ENCODE assay signal across 3 cellular contexts in the genomic region with DNA sequence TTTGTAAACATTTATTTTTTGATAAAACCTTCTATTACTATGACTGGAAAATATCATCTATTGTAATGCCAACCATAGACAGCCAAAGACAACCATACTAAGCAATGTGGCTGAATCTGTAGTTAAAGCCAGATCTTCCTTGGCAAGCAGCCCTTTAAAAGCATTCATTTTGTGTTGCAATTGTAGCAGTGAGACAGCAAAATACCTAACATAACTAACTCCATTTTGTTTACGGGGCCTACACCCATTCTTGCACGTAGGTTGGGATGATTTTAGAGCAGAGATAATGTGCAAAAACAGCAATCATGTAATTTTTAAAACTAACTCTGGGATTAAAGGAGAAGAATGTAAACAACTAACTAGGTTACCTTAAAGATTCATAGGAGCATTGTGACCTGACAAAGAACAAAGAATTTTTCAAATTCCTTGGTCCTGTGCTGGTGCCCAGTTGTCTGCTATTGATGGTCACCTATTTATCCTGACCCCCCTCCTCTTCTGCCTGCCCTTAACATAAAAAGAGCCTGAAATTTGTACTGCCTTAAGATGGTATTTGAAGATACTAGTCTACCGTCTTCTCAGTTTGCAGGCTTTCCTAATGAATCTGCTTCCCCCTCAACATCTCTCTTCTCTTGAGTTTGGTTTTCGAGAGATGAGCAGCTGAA.
A peak's percentile ranks its signal among the peaks of the same experiment; 100 is the strongest.
TF ChIP-seq lines count a peak whose summit lies in the region.

No MANE protein-coding gene starts in this region.

TF ChIP-seq in A549, 52 proteins besides CTCF, POLR2A, EP300 and RAD21:
- TF ChIP-seq, protein P1, sequence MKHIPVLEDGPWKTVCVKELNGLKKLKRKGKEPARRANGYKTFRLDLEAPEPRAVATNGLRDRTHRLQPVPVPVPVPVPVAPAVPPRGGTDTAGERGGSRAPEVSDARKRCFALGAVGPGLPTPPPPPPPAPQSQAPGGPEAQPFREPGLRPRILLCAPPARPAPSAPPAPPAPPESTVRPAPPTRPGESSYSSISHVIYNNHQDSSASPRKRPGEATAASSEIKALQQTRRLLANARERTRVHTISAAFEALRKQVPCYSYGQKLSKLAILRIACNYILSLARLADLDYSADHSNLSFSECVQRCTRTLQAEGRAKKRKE (CRISPR knock-in tag; IDR thresholded peaks at IDR 0.05; ENCODE audit: low read depth): peak; percentile 81; the same call in 1 of the 2 replicates
- TF ChIP-seq HEYL (CRISPR knock-in tag; IDR thresholded peaks at IDR 0.05) (peak; percentile 82), ESRRA (IDR thresholded peaks at IDR 0.05; ENCODE audit: borderline replicate concordance, low read length) (no peak), RARB (CRISPR knock-in tag; IDR thresholded peaks at IDR 0.05) (no peak), TP53 (CRISPR knock-in tag; IDR thresholded peaks at IDR 0.05) (peak; percentile 46; the same call in 1 of the 2 replicates), ZSCAN20 (CRISPR knock-in tag; IDR thresholded peaks at IDR 0.05) (peak; percentile 73; the same call in 1 of the 2 replicates), HOXB5 (CRISPR knock-in tag; IDR thresholded peaks at IDR 0.05) (peak; percentile 67; the same call in 1 of the 2 replicates), CBX2 (IDR thresholded peaks at IDR 0.05; ENCODE audit: borderline replicate concordance, low read depth) (no peak), HOXB13 (CRISPR knock-in tag; IDR thresholded peaks at IDR 0.05; ENCODE audit: low read depth) (peak; percentile 90; the same call in 1 of the 2 replicates), ZNF302 (CRISPR knock-in tag; IDR thresholded peaks at IDR 0.05) (peak; percentile 84; the same call in 1 of the 2 replicates), HOXA7 (CRISPR knock-in tag; IDR thresholded peaks at IDR 0.05) (peak; percentile 73; the same call in 1 of the 2 replicates)
TF ChIP-seq in A549: peak in this region for 8.

TF ChIP-seq in GM23338, 12 proteins besides CTCF, POLR2A, EP300 and RAD21 (continues in another document):
- TF ChIP-seq JUNB (IDR thresholded peaks at IDR 0.05; ENCODE audit: unreplicated experiment) (no peak), NANOG (IDR thresholded peaks at IDR 0.05; ENCODE audit: borderline replicate concordance) (no peak), STAT1 (IDR thresholded peaks at IDR 0.05; ENCODE audit: unreplicated experiment) (no peak), ZNF114 (CRISPR knock-in tag; IDR thresholded peaks at IDR 0.05) (no peak), EZH2 (IDR thresholded peaks at IDR 0.05; ENCODE audit: low read depth, unreplicated experiment) (no peak)
- TF ChIP-seq, protein P2, sequence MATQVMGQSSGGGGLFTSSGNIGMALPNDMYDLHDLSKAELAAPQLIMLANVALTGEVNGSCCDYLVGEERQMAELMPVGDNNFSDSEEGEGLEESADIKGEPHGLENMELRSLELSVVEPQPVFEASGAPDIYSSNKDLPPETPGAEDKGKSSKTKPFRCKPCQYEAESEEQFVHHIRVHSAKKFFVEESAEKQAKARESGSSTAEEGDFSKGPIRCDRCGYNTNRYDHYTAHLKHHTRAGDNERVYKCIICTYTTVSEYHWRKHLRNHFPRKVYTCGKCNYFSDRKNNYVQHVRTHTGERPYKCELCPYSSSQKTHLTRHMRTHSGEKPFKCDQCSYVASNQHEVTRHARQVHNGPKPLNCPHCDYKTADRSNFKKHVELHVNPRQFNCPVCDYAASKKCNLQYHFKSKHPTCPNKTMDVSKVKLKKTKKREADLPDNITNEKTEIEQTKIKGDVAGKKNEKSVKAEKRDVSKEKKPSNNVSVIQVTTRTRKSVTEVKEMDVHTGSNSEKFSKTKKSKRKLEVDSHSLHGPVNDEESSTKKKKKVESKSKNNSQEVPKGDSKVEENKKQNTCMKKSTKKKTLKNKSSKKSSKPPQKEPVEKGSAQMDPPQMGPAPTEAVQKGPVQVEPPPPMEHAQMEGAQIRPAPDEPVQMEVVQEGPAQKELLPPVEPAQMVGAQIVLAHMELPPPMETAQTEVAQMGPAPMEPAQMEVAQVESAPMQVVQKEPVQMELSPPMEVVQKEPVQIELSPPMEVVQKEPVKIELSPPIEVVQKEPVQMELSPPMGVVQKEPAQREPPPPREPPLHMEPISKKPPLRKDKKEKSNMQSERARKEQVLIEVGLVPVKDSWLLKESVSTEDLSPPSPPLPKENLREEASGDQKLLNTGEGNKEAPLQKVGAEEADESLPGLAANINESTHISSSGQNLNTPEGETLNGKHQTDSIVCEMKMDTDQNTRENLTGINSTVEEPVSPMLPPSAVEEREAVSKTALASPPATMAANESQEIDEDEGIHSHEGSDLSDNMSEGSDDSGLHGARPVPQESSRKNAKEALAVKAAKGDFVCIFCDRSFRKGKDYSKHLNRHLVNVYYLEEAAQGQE (IDR thresholded peaks at IDR 0.05; ENCODE audit: unreplicated experiment): no peak
- TF ChIP-seq, protein P3, sequence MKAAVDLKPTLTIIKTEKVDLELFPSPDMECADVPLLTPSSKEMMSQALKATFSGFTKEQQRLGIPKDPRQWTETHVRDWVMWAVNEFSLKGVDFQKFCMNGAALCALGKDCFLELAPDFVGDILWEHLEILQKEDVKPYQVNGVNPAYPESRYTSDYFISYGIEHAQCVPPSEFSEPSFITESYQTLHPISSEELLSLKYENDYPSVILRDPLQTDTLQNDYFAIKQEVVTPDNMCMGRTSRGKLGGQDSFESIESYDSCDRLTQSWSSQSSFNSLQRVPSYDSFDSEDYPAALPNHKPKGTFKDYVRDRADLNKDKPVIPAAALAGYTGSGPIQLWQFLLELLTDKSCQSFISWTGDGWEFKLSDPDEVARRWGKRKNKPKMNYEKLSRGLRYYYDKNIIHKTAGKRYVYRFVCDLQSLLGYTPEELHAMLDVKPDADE (IDR thresholded peaks at IDR 0.05): no peak

TF ChIP-seq in H1, 55 proteins besides CTCF, POLR2A, EP300 and RAD21:
- no peak for TF ChIP-seq KDM4A (IDR thresholded peaks at IDR 0.05; ENCODE audit: low read depth, low read length, severe bottlenecking)
- TF ChIP-seq YY1 (IDR thresholded peaks at IDR 0.05; ENCODE audit: low read depth, low read length): peak; percentile 57; the same call in 1 of the 2 replicates
- TF ChIP-seq, protein P4, sequence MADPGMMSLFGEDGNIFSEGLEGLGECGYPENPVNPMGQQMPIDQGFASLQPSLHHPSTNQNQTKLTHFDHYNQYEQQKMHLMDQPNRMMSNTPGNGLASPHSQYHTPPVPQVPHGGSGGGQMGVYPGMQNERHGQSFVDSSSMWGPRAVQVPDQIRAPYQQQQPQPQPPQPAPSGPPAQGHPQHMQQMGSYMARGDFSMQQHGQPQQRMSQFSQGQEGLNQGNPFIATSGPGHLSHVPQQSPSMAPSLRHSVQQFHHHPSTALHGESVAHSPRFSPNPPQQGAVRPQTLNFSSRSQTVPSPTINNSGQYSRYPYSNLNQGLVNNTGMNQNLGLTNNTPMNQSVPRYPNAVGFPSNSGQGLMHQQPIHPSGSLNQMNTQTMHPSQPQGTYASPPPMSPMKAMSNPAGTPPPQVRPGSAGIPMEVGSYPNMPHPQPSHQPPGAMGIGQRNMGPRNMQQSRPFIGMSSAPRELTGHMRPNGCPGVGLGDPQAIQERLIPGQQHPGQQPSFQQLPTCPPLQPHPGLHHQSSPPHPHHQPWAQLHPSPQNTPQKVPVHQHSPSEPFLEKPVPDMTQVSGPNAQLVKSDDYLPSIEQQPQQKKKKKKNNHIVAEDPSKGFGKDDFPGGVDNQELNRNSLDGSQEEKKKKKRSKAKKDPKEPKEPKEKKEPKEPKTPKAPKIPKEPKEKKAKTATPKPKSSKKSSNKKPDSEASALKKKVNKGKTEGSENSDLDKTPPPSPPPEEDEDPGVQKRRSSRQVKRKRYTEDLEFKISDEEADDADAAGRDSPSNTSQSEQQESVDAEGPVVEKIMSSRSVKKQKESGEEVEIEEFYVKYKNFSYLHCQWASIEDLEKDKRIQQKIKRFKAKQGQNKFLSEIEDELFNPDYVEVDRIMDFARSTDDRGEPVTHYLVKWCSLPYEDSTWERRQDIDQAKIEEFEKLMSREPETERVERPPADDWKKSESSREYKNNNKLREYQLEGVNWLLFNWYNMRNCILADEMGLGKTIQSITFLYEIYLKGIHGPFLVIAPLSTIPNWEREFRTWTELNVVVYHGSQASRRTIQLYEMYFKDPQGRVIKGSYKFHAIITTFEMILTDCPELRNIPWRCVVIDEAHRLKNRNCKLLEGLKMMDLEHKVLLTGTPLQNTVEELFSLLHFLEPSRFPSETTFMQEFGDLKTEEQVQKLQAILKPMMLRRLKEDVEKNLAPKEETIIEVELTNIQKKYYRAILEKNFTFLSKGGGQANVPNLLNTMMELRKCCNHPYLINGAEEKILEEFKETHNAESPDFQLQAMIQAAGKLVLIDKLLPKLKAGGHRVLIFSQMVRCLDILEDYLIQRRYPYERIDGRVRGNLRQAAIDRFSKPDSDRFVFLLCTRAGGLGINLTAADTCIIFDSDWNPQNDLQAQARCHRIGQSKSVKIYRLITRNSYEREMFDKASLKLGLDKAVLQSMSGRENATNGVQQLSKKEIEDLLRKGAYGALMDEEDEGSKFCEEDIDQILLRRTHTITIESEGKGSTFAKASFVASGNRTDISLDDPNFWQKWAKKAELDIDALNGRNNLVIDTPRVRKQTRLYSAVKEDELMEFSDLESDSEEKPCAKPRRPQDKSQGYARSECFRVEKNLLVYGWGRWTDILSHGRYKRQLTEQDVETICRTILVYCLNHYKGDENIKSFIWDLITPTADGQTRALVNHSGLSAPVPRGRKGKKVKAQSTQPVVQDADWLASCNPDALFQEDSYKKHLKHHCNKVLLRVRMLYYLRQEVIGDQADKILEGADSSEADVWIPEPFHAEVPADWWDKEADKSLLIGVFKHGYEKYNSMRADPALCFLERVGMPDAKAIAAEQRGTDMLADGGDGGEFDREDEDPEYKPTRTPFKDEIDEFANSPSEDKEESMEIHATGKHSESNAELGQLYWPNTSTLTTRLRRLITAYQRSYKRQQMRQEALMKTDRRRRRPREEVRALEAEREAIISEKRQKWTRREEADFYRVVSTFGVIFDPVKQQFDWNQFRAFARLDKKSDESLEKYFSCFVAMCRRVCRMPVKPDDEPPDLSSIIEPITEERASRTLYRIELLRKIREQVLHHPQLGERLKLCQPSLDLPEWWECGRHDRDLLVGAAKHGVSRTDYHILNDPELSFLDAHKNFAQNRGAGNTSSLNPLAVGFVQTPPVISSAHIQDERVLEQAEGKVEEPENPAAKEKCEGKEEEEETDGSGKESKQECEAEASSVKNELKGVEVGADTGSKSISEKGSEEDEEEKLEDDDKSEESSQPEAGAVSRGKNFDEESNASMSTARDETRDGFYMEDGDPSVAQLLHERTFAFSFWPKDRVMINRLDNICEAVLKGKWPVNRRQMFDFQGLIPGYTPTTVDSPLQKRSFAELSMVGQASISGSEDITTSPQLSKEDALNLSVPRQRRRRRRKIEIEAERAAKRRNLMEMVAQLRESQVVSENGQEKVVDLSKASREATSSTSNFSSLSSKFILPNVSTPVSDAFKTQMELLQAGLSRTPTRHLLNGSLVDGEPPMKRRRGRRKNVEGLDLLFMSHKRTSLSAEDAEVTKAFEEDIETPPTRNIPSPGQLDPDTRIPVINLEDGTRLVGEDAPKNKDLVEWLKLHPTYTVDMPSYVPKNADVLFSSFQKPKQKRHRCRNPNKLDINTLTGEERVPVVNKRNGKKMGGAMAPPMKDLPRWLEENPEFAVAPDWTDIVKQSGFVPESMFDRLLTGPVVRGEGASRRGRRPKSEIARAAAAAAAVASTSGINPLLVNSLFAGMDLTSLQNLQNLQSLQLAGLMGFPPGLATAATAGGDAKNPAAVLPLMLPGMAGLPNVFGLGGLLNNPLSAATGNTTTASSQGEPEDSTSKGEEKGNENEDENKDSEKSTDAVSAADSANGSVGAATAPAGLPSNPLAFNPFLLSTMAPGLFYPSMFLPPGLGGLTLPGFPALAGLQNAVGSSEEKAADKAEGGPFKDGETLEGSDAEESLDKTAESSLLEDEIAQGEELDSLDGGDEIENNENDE (IDR thresholded peaks at IDR 0.05; ENCODE audit: insufficient replicate concordance, low read length): no peak
- no peak for TF ChIP-seq TCF12 (IDR thresholded peaks at IDR 0.05; ENCODE audit: low read depth, low read length)
